ENCODE assay signal across 8 cellular contexts in genomic region chr7:87312215-87312865, GRCh38. TPM values are rescaled to one million over a fixed set of nuclear protein-coding genes. Genes with fewer than 3 reads are reported as not detected.
DNase-seq lines count a peak whose midpoint lies in the region; ATAC-seq and TF ChIP-seq lines count a peak whose summit lies in the region.

No MANE protein-coding gene starts in this region.

- no peaks in the 10 kb centered on the region for H3K27me3 ChIP-seq in CD8-positive, alpha-beta memory T cell (ENCODE audit: insufficient read depth, low read length, poor library complexity, severe bottlenecking)
- no peaks in the 10 kb centered on the region for H3K27me3 ChIP-seq in endodermal cell (ENCODE audit: control insufficient read depth, insufficient read depth, low read length, poor library complexity, severe bottlenecking)

- ATAC-seq in GM19372 (IDR thresholded peaks at IDR 0.05; ENCODE audit: low read depth, unreplicated experiment) = peak; percentile 69
- ATAC-seq in HG03432 (IDR thresholded peaks at IDR 0.05; ENCODE audit: unreplicated experiment) = peak; percentile 69
- ATAC-seq in naive B cell (ENCODE audit: low read depth in 2 of 2) = peak; percentile 64 to 76
- peak; percentile 89 for ATAC-seq in stimulated activated effector memory CD8-positive, alpha-beta T cell treated with anti-CD3 and anti-CD28 coated beads, Interleukin-12 subunit alpha, Interleukin-12 subunit beta, amount 100 ng/mL, for 72 hours

- peaks cover 0 to 4% of the 10 kb centered on the region in 2 donors for H3K27me3 Mint-ChIP-seq in CD8-positive, alpha-beta memory T cell
- no peaks in the 10 kb centered on the region for H3K27me3 Mint-ChIP-seq in endodermal cell (ENCODE audit: insufficient read depth)
- peaks cover 0 to 9% (median 0%) of the 10 kb centered on the region in 3 donors for H3K27me3 Mint-ChIP-seq in naive B cell

- peak; percentile 36 to 80 (median 58) for DNase-seq in CD8-positive, alpha-beta memory T cell
- peak; percentile 75 for DNase-seq in NCI-H82 (lab: John Stamatoyannopoulos, UW)
- peak; percentile 13 to 51 for DNase-seq in activated CD8-positive, alpha-beta memory T cell treated with anti-CD3 and anti-CD28 coated beads for 1 hour (ENCODE audit: extremely low read depth in 1 of 2, low read depth in 1 of 2)
- DNase-seq in endodermal cell = peak; percentile 85
- DNase-seq in naive B cell = peak; percentile 50
- peak; percentile 45 to 74 for DNase-seq in stimulated activated effector memory CD8-positive, alpha-beta T cell treated with anti-CD3 and anti-CD28 coated beads, Interleukin-12 subunit alpha, Interleukin-12 subunit beta, amount 100 ng/mL, for 72 hours (ENCODE audit: low spot score in 2 of 2)

- H3K9me3 Mint-ChIP-seq in CD8-positive, alpha-beta memory T cell = no peaks in the 10 kb centered on the region
- H3K9me3 Mint-ChIP-seq in endodermal cell = peaks cover 3% of the 10 kb centered on the region
- no peaks in the 10 kb centered on the region for H3K9me3 Mint-ChIP-seq in naive B cell
- no peaks in the 10 kb centered on the region for H3K9me3 Mint-ChIP-seq in stimulated activated effector memory CD8-positive, alpha-beta T cell treated with anti-CD3 and anti-CD28 coated beads, Interleukin-12 subunit alpha, Interleukin-12 subunit beta, amount 100 ng/mL, for 72 hours

- CTCF ChIA-PET in CD8-positive, alpha-beta memory T cell (lab: Charles Lee) = interaction anchor here (0.6 to 11.9 kb wide), 11 partner anchors 9 to 287 kb away, joined by 3 to 201 read pairs (median 3); partner anchors contain the start of gene CROT

- no peaks in the 10 kb centered on the region for H3K36me3 ChIP-seq in CD8-positive, alpha-beta memory T cell (ENCODE audit: insufficient read depth, low read length)
- no peaks in the 10 kb centered on the region for H3K36me3 ChIP-seq in endodermal cell (ENCODE audit: control insufficient read depth, insufficient read depth, low read length)

- no peaks in the 10 kb centered on the region for H3K36me3 Mint-ChIP-seq in CD8-positive, alpha-beta memory T cell
- no peaks in the 10 kb centered on the region for H3K36me3 Mint-ChIP-seq in endodermal cell (ENCODE audit: low read depth)
- no peaks in the 10 kb centered on the region for H3K36me3 Mint-ChIP-seq in naive B cell
- H3K36me3 Mint-ChIP-seq in stimulated activated effector memory CD8-positive, alpha-beta T cell treated with anti-CD3 and anti-CD28 coated beads, Interleukin-12 subunit alpha, Interleukin-12 subunit beta, amount 100 ng/mL, for 72 hours = no peaks in the 10 kb centered on the region

- no peak overlapping the region for H3K4me3 Mint-ChIP-seq in CD8-positive, alpha-beta memory T cell
- H3K4me3 Mint-ChIP-seq in endodermal cell = no peak overlapping the region
- H3K4me3 Mint-ChIP-seq in naive B cell = no peak overlapping the region
- H3K4me3 Mint-ChIP-seq in stimulated activated effector memory CD8-positive, alpha-beta T cell treated with anti-CD3 and anti-CD28 coated beads, Interleukin-12 subunit alpha, Interleukin-12 subunit beta, amount 100 ng/mL, for 72 hours = no peak overlapping the region

- WGBS in endodermal cell (ENCODE audit: insufficient coverage in 1 of 2, insufficient read length in 1 of 2), 2 experiments = 38 to 50% methylated on average over 1 to 2 of the region's 2 CpGs

- H3K4me1 Mint-ChIP-seq in CD8-positive, alpha-beta memory T cell = peaks cover 6 to 9% (median 7%) of the 10 kb centered on the region in 3 donors
- peaks cover 18% of the 10 kb centered on the region for H3K4me1 Mint-ChIP-seq in endodermal cell
- H3K4me1 Mint-ChIP-seq in naive B cell = no peaks in the 10 kb centered on the region
- H3K4me1 Mint-ChIP-seq in stimulated activated effector memory CD8-positive, alpha-beta T cell treated with anti-CD3 and anti-CD28 coated beads, Interleukin-12 subunit alpha, Interleukin-12 subunit beta, amount 100 ng/mL, for 72 hours = peaks cover 4% of the 10 kb centered on the region

- no peak overlapping the region for H3K27ac ChIP-seq in CD8-positive, alpha-beta memory T cell (ENCODE audit: low read depth, low read length)
- H3K27ac ChIP-seq in endodermal cell (ENCODE audit: low read depth, low read length) = no peak overlapping the region

- no peak overlapping the region for H3K9ac ChIP-seq in endodermal cell (ENCODE audit: extremely low read depth, low read length, poor library complexity, severe bottlenecking)

- H3K4me1 ChIP-seq in CD8-positive, alpha-beta memory T cell (ENCODE audit: insufficient read depth, low read length) = no peaks in the 10 kb centered on the region
- peaks cover 4% of the 10 kb centered on the region for H3K4me1 ChIP-seq in endodermal cell (ENCODE audit: control insufficient read depth, insufficient read depth, low read length)

- no peaks in the 10 kb centered on the region for H3K9me3 ChIP-seq in CD8-positive, alpha-beta memory T cell (ENCODE audit: low read length)
- H3K9me3 ChIP-seq in endodermal cell (ENCODE audit: control insufficient read depth, low read length) = no peaks in the 10 kb centered on the region

- H3K4me3 ChIP-seq in CD8-positive, alpha-beta memory T cell (ENCODE audit: low read length) = no peak overlapping the region
- H3K4me3 ChIP-seq in endodermal cell (ENCODE audit: low read length) = no peak overlapping the region

- POLR2A ChIA-PET in CD8-positive, alpha-beta memory T cell (lab: Charles Lee) = no interaction called here

- H3K27ac Mint-ChIP-seq in CD8-positive, alpha-beta memory T cell = peak overlapping the region in 1 of 8 donors; percentile 5
- H3K27ac Mint-ChIP-seq in endodermal cell = no peak overlapping the region
- no peak overlapping the region for H3K27ac Mint-ChIP-seq in naive B cell
- H3K27ac Mint-ChIP-seq in stimulated activated effector memory CD8-positive, alpha-beta T cell treated with anti-CD3 and anti-CD28 coated beads, Interleukin-12 subunit alpha, Interleukin-12 subunit beta, amount 100 ng/mL, for 72 hours = no peak overlapping the region

- peak; percentile 99 for TF ChIP-seq CTCF in endodermal cell (conservative IDR thresholded peaks at IDR 0.05)

RNA-seq across cellular contexts. Expression of gene CROT, which starts 33.1 kb away (rescaled TPM):
- total RNA-seq in CD8-positive, alpha-beta memory T cell = 1 to 10 TPM; 9.9 TPM
- polyA plus RNA-seq in CD8-positive, alpha-beta memory T cell = 8.5 TPM
- total RNA-seq in endodermal cell = 10 to 100 TPM in 1 of 2 donors, 1 to 10 TPM in 1; 6.3 to 11.0 TPM
- 12.5 TPM for polyA plus RNA-seq in endodermal cell (2013, experiment 1 of 2)
- polyA plus RNA-seq in endodermal cell (2013, experiment 2 of 2) = 10.3 TPM
- 1 to 10 TPM; 1.0 to 4.4 (median 2.7) TPM for polyA plus RNA-seq in naive B cell (ENCODE audit: low read depth in 6 of 6)

Comparison
In these comparisons a context has a peak if more than half of its experiments do, and no peak if none do; other contexts are left out.
1. DNase-seq: peak in every context shown above with its lines; median percentile 85 in endodermal cell; 75 in NCI-H82; 60 in stimulated activated effector memory CD8-positive, alpha-beta T cell treated with anti-CD3 and anti-CD28 coated beads, Interleukin-12 subunit alpha, Interleukin-12 subunit beta, amount 100 ng/mL, for 72 hours; 58 in CD8-positive, alpha-beta memory T cell; 50 in naive B cell; 32 in activated CD8-positive, alpha-beta memory T cell treated with anti-CD3 and anti-CD28 coated beads for 1 hour.